In the genomic region with DNA sequence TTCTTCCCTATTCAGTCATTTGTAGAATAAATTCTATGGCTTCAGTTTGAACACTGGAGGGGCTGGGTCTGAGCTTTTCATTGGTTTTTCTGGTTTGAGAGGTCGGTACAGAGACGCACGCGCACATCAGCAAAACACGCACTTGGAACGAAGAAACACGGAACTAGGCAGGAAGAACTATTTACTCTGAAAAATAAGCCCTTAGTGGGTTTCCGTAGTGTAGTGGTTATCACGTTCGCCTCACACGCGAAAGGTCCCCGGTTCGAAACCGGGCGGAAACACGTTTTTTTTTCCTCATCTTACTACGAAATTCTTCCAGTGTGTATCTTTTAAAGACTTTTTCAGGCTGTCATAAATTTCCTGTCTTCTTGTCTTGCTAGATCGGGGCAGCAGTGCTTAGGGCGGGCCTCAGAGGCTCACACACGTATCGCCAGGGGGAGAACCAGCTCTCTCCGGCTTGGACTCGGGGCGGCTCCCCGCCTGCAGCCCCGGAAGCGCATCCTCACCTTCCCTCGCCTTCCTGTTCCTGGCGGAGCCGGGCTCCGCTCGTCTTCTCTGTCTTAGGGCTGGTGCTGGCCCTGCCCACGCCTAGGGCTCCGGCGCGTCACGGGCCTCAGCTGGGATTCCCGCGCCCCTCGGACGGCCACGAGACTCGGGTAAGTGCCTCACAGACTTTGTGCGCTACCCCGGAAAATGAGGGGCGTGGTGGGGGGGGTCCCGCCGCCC, we compare ENCODE assay signal across 1 cellular context.
TF ChIP-seq lines count a peak whose summit lies in the region.

Gene HMGN4, plus strand, starts transcription at position 521 of the 726 bp plus-strand sequence. CDS start 6,841 bp downstream, outside the sequence.

TF ChIP-seq in HepG2, 621 proteins besides CTCF, POLR2A, EP300 and RAD21 (continued from another document and continues in another):
- TF ChIP-seq, protein P1, sequence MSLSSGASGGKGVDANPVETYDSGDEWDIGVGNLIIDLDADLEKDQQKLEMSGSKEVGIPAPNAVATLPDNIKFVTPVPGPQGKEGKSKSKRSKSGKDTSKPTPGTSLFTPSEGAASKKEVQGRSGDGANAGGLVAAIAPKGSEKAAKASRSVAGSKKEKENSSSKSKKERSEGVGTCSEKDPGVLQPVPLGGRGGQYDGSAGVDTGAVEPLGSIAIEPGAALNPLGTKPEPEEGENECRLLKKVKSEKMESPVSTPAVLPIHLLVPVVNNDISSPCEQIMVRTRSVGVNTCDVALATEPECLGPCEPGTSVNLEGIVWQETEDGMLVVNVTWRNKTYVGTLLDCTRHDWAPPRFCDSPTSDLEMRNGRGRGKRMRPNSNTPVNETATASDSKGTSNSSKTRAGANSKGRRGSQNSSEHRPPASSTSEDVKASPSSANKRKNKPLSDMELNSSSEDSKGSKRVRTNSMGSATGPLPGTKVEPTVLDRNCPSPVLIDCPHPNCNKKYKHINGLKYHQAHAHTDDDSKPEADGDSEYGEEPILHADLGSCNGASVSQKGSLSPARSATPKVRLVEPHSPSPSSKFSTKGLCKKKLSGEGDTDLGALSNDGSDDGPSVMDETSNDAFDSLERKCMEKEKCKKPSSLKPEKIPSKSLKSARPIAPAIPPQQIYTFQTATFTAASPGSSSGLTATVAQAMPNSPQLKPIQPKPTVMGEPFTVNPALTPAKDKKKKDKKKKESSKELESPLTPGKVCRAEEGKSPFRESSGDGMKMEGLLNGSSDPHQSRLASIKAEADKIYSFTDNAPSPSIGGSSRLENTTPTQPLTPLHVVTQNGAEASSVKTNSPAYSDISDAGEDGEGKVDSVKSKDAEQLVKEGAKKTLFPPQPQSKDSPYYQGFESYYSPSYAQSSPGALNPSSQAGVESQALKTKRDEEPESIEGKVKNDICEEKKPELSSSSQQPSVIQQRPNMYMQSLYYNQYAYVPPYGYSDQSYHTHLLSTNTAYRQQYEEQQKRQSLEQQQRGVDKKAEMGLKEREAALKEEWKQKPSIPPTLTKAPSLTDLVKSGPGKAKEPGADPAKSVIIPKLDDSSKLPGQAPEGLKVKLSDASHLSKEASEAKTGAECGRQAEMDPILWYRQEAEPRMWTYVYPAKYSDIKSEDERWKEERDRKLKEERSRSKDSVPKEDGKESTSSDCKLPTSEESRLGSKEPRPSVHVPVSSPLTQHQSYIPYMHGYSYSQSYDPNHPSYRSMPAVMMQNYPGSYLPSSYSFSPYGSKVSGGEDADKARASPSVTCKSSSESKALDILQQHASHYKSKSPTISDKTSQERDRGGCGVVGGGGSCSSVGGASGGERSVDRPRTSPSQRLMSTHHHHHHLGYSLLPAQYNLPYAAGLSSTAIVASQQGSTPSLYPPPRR (CRISPR knock-in tag; IDR thresholded peaks at IDR 0.05; ENCODE audit: borderline replicate concordance): no peak
- TF ChIP-seq FIP1L1 (IDR thresholded peaks at IDR 0.05; ENCODE audit: borderline replicate concordance, insufficient read depth, low read depth, low read length): no peak
- peak; percentile 25; the same call in 1 of the 2 replicates for TF ChIP-seq ZNF460 (CRISPR knock-in tag; IDR thresholded peaks at IDR 0.05; ENCODE audit: borderline replicate concordance)
- TF ChIP-seq NAIF1 (CRISPR knock-in tag; IDR thresholded peaks at IDR 0.05; ENCODE audit: borderline replicate concordance): peak; percentile 80
- TF ChIP-seq THAP7 (CRISPR knock-in tag; IDR thresholded peaks at IDR 0.05): peak; percentile 44
- TF ChIP-seq FOSL1 (CRISPR knock-in tag; IDR thresholded peaks at IDR 0.05; ENCODE audit: borderline replicate concordance): no peak
- no peak for TF ChIP-seq ZNF615 (CRISPR knock-in tag; IDR thresholded peaks at IDR 0.05; ENCODE audit: borderline replicate concordance)
- TF ChIP-seq ZNF333 (CRISPR knock-in tag; IDR thresholded peaks at IDR 0.05; ENCODE audit: borderline replicate concordance): peak; percentile 88; the same call in 1 of the 2 replicates
- TF ChIP-seq, protein P2, sequence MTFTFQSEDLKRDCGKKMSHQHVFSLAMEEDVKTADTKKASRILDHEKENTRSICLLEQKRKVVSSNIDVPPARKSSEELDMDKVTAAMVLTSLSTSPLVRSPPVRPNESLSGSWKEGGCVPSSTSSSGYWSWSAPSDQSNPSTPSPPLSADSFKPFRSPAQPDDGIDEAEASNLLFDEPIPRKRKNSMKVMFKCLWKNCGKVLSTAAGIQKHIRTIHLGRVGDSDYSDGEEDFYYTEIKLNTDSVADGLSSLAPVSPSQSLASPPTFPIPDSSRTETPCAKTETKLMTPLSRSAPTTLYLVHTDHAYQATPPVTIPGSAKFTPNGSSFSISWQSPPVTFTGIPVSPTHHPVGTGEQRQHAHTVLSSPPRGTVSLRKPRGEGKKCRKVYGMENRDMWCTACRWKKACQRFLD (CRISPR knock-in tag; IDR thresholded peaks at IDR 0.05; ENCODE audit: borderline replicate concordance): no peak
- no peak for TF ChIP-seq DPF2 (CRISPR knock-in tag; IDR thresholded peaks at IDR 0.05; ENCODE audit: borderline replicate concordance, low read depth)
- peak; percentile 20; the same call in 1 of the 2 replicates for TF ChIP-seq MEF2D (CRISPR knock-in tag; IDR thresholded peaks at IDR 0.05)
- TF ChIP-seq ZNF296 (CRISPR knock-in tag; conservative IDR thresholded peaks at IDR 0.05): no peak
- no peak for TF ChIP-seq ZNF484 (CRISPR knock-in tag; IDR thresholded peaks at IDR 0.05; ENCODE audit: borderline replicate concordance, low read depth)
- peak; percentile 96 to 99 for TF ChIP-seq HMGXB4 (CRISPR knock-in tag; IDR thresholded peaks at IDR 0.05; ENCODE audit: borderline replicate concordance in 1 of 2, low read depth in 1 of 2)
- TF ChIP-seq ZNF607 (CRISPR knock-in tag; IDR thresholded peaks at IDR 0.05; ENCODE audit: borderline replicate concordance): no peak; the same call in 1 of the 2 replicates
- TF ChIP-seq ZNF180 (CRISPR knock-in tag; IDR thresholded peaks at IDR 0.05; ENCODE audit: borderline replicate concordance, low read depth): no peak
- TF ChIP-seq ZNF891 (CRISPR knock-in tag; IDR thresholded peaks at IDR 0.05): peak; percentile 89
- TF ChIP-seq, protein P3, sequence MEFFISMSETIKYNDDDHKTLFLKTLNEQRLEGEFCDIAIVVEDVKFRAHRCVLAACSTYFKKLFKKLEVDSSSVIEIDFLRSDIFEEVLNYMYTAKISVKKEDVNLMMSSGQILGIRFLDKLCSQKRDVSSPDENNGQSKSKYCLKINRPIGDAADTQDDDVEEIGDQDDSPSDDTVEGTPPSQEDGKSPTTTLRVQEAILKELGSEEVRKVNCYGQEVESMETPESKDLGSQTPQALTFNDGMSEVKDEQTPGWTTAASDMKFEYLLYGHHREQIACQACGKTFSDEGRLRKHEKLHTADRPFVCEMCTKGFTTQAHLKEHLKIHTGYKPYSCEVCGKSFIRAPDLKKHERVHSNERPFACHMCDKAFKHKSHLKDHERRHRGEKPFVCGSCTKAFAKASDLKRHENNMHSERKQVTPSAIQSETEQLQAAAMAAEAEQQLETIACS (CRISPR knock-in tag; IDR thresholded peaks at IDR 0.05): 0 out of 2 replicates have a peak, but pooled peaks have one; percentile 22
- no peak for TF ChIP-seq ZZZ3 (CRISPR knock-in tag; IDR thresholded peaks at IDR 0.05; ENCODE audit: borderline replicate concordance)
- 0 out of 2 replicates have a peak, but pooled peaks have one; percentile 26 for TF ChIP-seq FOXK2 (IDR thresholded peaks at IDR 0.05)
- TF ChIP-seq, protein P4, sequence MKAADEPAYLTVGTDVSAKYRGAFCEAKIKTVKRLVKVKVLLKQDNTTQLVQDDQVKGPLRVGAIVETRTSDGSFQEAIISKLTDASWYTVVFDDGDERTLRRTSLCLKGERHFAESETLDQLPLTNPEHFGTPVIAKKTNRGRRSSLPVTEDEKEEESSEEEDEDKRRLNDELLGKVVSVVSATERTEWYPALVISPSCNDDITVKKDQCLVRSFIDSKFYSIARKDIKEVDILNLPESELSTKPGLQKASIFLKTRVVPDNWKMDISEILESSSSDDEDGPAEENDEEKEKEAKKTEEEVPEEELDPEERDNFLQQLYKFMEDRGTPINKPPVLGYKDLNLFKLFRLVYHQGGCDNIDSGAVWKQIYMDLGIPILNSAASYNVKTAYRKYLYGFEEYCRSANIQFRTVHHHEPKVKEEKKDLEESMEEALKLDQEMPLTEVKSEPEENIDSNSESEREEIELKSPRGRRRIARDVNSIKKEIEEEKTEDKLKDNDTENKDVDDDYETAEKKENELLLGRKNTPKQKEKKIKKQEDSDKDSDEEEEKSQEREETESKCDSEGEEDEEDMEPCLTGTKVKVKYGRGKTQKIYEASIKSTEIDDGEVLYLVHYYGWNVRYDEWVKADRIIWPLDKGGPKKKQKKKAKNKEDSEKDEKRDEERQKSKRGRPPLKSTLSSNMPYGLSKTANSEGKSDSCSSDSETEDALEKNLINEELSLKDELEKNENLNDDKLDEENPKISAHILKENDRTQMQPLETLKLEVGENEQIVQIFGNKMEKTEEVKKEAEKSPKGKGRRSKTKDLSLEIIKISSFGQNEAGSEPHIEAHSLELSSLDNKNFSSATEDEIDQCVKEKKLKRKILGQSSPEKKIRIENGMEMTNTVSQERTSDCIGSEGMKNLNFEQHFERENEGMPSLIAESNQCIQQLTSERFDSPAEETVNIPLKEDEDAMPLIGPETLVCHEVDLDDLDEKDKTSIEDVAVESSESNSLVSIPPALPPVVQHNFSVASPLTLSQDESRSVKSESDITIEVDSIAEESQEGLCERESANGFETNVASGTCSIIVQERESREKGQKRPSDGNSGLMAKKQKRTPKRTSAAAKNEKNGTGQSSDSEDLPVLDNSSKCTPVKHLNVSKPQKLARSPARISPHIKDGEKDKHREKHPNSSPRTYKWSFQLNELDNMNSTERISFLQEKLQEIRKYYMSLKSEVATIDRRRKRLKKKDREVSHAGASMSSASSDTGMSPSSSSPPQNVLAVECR (CRISPR knock-in tag; IDR thresholded peaks at IDR 0.05; ENCODE audit: borderline replicate concordance): peak; percentile 78; the same call in 1 of the 2 replicates
- peak; percentile 49 for TF ChIP-seq ISL2 (CRISPR knock-in tag; IDR thresholded peaks at IDR 0.05)
- no peak; the same call in 1 of the 2 replicates for TF ChIP-seq ZSCAN29 (CRISPR knock-in tag; conservative IDR thresholded peaks at IDR 0.05)
- peak; percentile 71; the same call in 1 of the 2 replicates for TF ChIP-seq ZNF235 (CRISPR knock-in tag; IDR thresholded peaks at IDR 0.05; ENCODE audit: borderline replicate concordance)
- TF ChIP-seq ZSCAN31 (CRISPR knock-in tag; IDR thresholded peaks at IDR 0.05; ENCODE audit: low read depth): no peak; the same call in 1 of the 2 replicates
- TF ChIP-seq SMARCC2 (IDR thresholded peaks at IDR 0.05): no peak
- TF ChIP-seq NR3C1 (CRISPR knock-in tag; IDR thresholded peaks at IDR 0.05): no peak
- TF ChIP-seq ZNF224 (CRISPR knock-in tag; IDR thresholded peaks at IDR 0.05): no peak
- no peak for TF ChIP-seq NFATC3 (CRISPR knock-in tag; IDR thresholded peaks at IDR 0.05)
- peak; percentile 16; the same call in 1 of the 2 replicates for TF ChIP-seq ZFP1 (CRISPR knock-in tag; IDR thresholded peaks at IDR 0.05)
- TF ChIP-seq TSC22D2 (CRISPR knock-in tag; IDR thresholded peaks at IDR 0.05; ENCODE audit: borderline replicate concordance): 0 out of 2 replicates have a peak, but pooled peaks have one; percentile 41
- TF ChIP-seq ZNF644 (CRISPR knock-in tag; IDR thresholded peaks at IDR 0.05; ENCODE audit: low read depth): no peak
- TF ChIP-seq ZNF138 (CRISPR knock-in tag; IDR thresholded peaks at IDR 0.05; ENCODE audit: low read depth): no peak
- TF ChIP-seq ZNF496 (CRISPR knock-in tag; IDR thresholded peaks at IDR 0.05; ENCODE audit: insufficient replicate concordance): no peak
- TF ChIP-seq, protein P5, sequence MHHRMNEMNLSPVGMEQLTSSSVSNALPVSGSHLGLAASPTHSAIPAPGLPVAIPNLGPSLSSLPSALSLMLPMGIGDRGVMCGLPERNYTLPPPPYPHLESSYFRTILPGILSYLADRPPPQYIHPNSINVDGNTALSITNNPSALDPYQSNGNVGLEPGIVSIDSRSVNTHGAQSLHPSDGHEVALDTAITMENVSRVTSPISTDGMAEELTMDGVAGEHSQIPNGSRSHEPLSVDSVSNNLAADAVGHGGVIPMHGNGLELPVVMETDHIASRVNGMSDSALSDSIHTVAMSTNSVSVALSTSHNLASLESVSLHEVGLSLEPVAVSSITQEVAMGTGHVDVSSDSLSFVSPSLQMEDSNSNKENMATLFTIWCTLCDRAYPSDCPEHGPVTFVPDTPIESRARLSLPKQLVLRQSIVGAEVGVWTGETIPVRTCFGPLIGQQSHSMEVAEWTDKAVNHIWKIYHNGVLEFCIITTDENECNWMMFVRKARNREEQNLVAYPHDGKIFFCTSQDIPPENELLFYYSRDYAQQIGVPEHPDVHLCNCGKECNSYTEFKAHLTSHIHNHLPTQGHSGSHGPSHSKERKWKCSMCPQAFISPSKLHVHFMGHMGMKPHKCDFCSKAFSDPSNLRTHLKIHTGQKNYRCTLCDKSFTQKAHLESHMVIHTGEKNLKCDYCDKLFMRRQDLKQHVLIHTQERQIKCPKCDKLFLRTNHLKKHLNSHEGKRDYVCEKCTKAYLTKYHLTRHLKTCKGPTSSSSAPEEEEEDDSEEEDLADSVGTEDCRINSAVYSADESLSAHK (CRISPR knock-in tag; IDR thresholded peaks at IDR 0.05; ENCODE audit: borderline replicate concordance): 0 out of 2 replicates have a peak, but pooled peaks have one; percentile 26
